29 cellular contexts compared by ENCODE assay signal in genomic region chr22:45524157-45524556, GRCh38. TPM values are rescaled to one million over a fixed set of nuclear protein-coding genes. Genes with fewer than 3 reads are reported as not detected.
"Had no signal": no experiment of that assay in that cellular context is flagged by ENCODE, and none has a peak within 500 bp of the region (broad histone marks: within the 10 kb centered on the region; RNA-seq: fewer than 3 reads in every experiment).

No MANE protein-coding gene starts in this region.

- DNase-seq: activated CD4-positive, alpha-beta T cell treated with anti-CD3 and anti-CD28 coated beads for 1 hour; activated CD4-positive, alpha-beta T cell treated with anti-CD3 and anti-CD28 coated beads, Interleukin-2, amount 50 U/mL, for 1 hour; activated CD8-positive, alpha-beta memory T cell treated with anti-CD3 and anti-CD28 coated beads, Interleukin-2, amount 50 U/mL, for 4 hours; activated naive CD4-positive, alpha-beta T cell; activated T-cell treated with anti-CD3 and anti-CD28 coated beads, Interleukin-2, amount 50 U/mL, for 24 hours; amygdala; body of pancreas; caudate nucleus; effector CD4-positive, alpha-beta T cell; erythroblast; foreskin melanocyte; glutamatergic neuron; hypothalamus; left ventricle myocardium inferior; mucosa of descending colon; nephron progenitor cell; nucleus accumbens; retina; stimulated activated CD4-positive, alpha-beta T cell treated with anti-CD3 and anti-CD28 coated beads, Interleukin-4, amount 100 ng/mL, for 24 hours; stimulated activated naive CD8-positive, alpha-beta T cell treated with anti-CD3 and anti-CD28 coated beads, Interleukin-15, Interleukin-2, amounts not matched to agents 100 U/mL and 50 U/mL, for 24 hours; substantia nigra; T-helper 1 cell; T-helper 9 cell; transverse colon had no signal

- ATAC-seq: body of pancreas; mucosa of descending colon; stimulated activated naive CD8-positive, alpha-beta T cell treated with anti-CD3 and anti-CD28 coated beads, Interleukin-15, Interleukin-2, amounts not matched to agents 100 U/mL and 50 U/mL, for 24 hours had no signal

- H3K27me3 Mint-ChIP-seq: activated naive CD8-positive, alpha-beta T cell; activated T-cell treated with anti-CD3 and anti-CD28 coated beads, Interleukin-2, amount 50 U/mL, for 24 hours; dendritic cell treated with granulocyte-macrophage colony-stimulating factor and Interleukin-4, amounts not matched to agents 40 ng/mL and 50 ng/mL, for 4 days had no signal

- H3K4me1 ChIP-seq: body of pancreas, SJSA1 had no signal

- H3K27me3 ChIP-seq: body of pancreas, SJSA1, transverse colon had no signal

- H3K36me3 ChIP-seq: transverse colon had no signal

- H3K4me3 ChIP-seq: body of pancreas, left ventricle myocardium inferior, mucosa of descending colon, SJSA1, transverse colon had no signal

- H3K4me1 Mint-ChIP-seq: memory B cell, nephron progenitor cell had no signal

- H3K9me3 ChIP-seq: body of pancreas, left ventricle myocardium inferior, mucosa of descending colon, SJSA1, transverse colon had no signal

- H3K4me3 Mint-ChIP-seq: activated naive CD8-positive, alpha-beta T cell; activated T-cell treated with anti-CD3 and anti-CD28 coated beads, Interleukin-2, amount 50 U/mL, for 24 hours; dendritic cell treated with granulocyte-macrophage colony-stimulating factor and Interleukin-4, amounts not matched to agents 40 ng/mL and 50 ng/mL, for 4 days; memory B cell; nephron progenitor cell had no signal

- H3K27ac Mint-ChIP-seq: activated naive CD8-positive, alpha-beta T cell; activated T-cell treated with anti-CD3 and anti-CD28 coated beads, Interleukin-2, amount 50 U/mL, for 24 hours; activated T-helper 2 cell treated with anti-CD3 and anti-CD28 coated beads, Interferon-gamma antibody, Interleukin-2, Interleukin-4, amounts not matched to agents 10 μg/mL and 5 μg/mL and 100 μg/mL, durations not matched to agents 14 hours and 24 hours and 36 hours; dendritic cell treated with granulocyte-macrophage colony-stimulating factor and Interleukin-4, amounts not matched to agents 40 ng/mL and 50 ng/mL, for 4 days; memory B cell; nephron progenitor cell had no signal

- H3K9me3 Mint-ChIP-seq: activated T-cell treated with anti-CD3 and anti-CD28 coated beads, Interleukin-2, amount 50 U/mL, for 24 hours; activated T-helper 2 cell treated with anti-CD3 and anti-CD28 coated beads, Interferon-gamma antibody, Interleukin-2, Interleukin-4, amounts not matched to agents 10 μg/mL and 5 μg/mL and 100 μg/mL, durations not matched to agents 14 hours and 24 hours and 36 hours; dendritic cell treated with granulocyte-macrophage colony-stimulating factor and Interleukin-4, amounts not matched to agents 40 ng/mL and 50 ng/mL, for 4 days; memory B cell; nephron progenitor cell had no signal

- H3K27ac ChIP-seq: body of pancreas, left ventricle myocardium inferior, SJSA1 had no signal

- H3K36me3 Mint-ChIP-seq: activated naive CD8-positive, alpha-beta T cell; memory B cell had no signal

RNA-seq across cellular contexts. Expression of gene FBLN1, which starts 21.5 kb away (rescaled TPM):
- total RNA-seq: activated T-helper 2 cell treated with anti-CD3 and anti-CD28 coated beads, Interferon-gamma antibody, Interleukin-2, Interleukin-4, amounts not matched to agents 10 μg/mL and 5 μg/mL and 100 μg/mL, durations not matched to agents 14 hours and 24 hours and 36 hours had no signal
